1 cellular context compared by ENCODE assay signal in genomic region chr15:75905231-75905630, GRCh38.
TF ChIP-seq lines count a peak whose summit lies in the region.

No MANE protein-coding gene starts in this region.

TF ChIP-seq in IMR-90, 13 proteins besides CTCF, POLR2A, EP300 and RAD21 (continued from another document):
- TF ChIP-seq USF2 (IDR thresholded peaks at IDR 0.05; ENCODE audit: low read depth, low read length) (no peak), MXI1 (IDR thresholded peaks at IDR 0.05; ENCODE audit: borderline replicate concordance, low read depth, low read length) (no peak), ELK1 (IDR thresholded peaks at IDR 0.05; ENCODE audit: borderline replicate concordance, low read depth, low read length) (no peak), NFE2L2 (IDR thresholded peaks at IDR 0.05; ENCODE audit: low read depth, low read length) (no peak), MAFK (IDR thresholded peaks at IDR 0.05; ENCODE audit: low read depth, low read length) (no peak), CEBPB (IDR thresholded peaks at IDR 0.05; ENCODE audit: low read depth, low read length) (no peak), RFX5 (IDR thresholded peaks at IDR 0.05; ENCODE audit: low read depth, low read length) (no peak), MAZ (IDR thresholded peaks at IDR 0.05; ENCODE audit: borderline replicate concordance, low read depth, low read length) (no peak), SMC3 (IDR thresholded peaks at IDR 0.05; ENCODE audit: low read depth, low read length) (no peak), RCOR1 (IDR thresholded peaks at IDR 0.05; ENCODE audit: insufficient replicate concordance, low read length) (no peak), BHLHE40 (IDR thresholded peaks at IDR 0.05; ENCODE audit: low read depth, low read length) (no peak)
